Comparison of ENCODE assay signal across 12 cellular contexts in genomic region chr19:17576758-17577532, GRCh38.
DNase-seq lines count a peak whose midpoint lies in the region; ATAC-seq and TF ChIP-seq lines count a peak whose summit lies in the region.
"Had no signal": no experiment of that assay in that cellular context is flagged by ENCODE, and none has a peak within 500 bp of the region (broad histone marks: within the 10 kb centered on the region; RNA-seq: fewer than 3 reads in every experiment).

No MANE protein-coding gene starts in this region.

- in situ Hi-C loops in GM13977 (cut with MboI; ENCODE audit: low pct_unique_long_range_greater_than_20kb, low sequenced_read_pairs, unreplicated experiment), result no loop called here

- H3K27ac ChIP-seq in 22Rv1 (peak overlapping the region; percentile 43), iPS DF 6.9 (ENCODE audit: low read length) (no peak overlapping the region)
- H3K27ac ChIP-seq: adrenal gland, neutrophil, thyroid gland had no signal

- no CpG with 5 or more reads among the region's 41 CpGs for WGBS in iPS DF 6.9 (ENCODE audit: insufficient coverage, insufficient read length)

- peaks cover 6% of the 10 kb centered on the region; the same call in 1 of the 2 replicates for H3K4me1 ChIP-seq in iPS DF 6.9 (ENCODE audit: control insufficient read depth, insufficient read depth, low read length)
- H3K4me1 ChIP-seq: adrenal gland, thyroid gland had no signal

- H3K4me3 ChIP-seq in iPS DF 6.9 (ENCODE audit: low read length), result peak overlapping the region; percentile 3; the same call in 1 of the 2 replicates
- H3K4me3 ChIP-seq: adrenal gland, thyroid gland had no signal

- TF ChIP-seq CTCF in 22Rv1 (IDR thresholded peaks at IDR 0.05) (no peak), GM13977 (IDR thresholded peaks at IDR 0.05; ENCODE audit: extremely low read depth, insufficient read depth, missing control alignments) (no peak)

- H3K9me3 ChIP-seq in iPS DF 6.9 (ENCODE audit: control insufficient read depth, insufficient read depth, low read length), result no peaks in the 10 kb centered on the region
- H3K9me3 ChIP-seq: adrenal gland, neutrophil, thyroid gland had no signal

- ATAC-seq in GM19023 (IDR thresholded peaks at IDR 0.05; ENCODE audit: unreplicated experiment), result no peak
- ATAC-seq in HG03196 (IDR thresholded peaks at IDR 0.05; ENCODE audit: unreplicated experiment), result no peak

- DNase-seq in GM13977 (ENCODE audit: low spot score) (peak; percentile 44), SW480 (ENCODE audit: low spot score) (peak; percentile 46), iPS DF 6.9 (ENCODE audit: low read depth, low spot score) (peak; percentile 92), epidermal melanocyte (ENCODE audit: insufficient read length, low spot score) (no peak), medulla oblongata (ENCODE audit: extremely low spot score) (no peak)
- DNase-seq: NCI-H1694 had no signal

- H3K27me3 ChIP-seq in iPS DF 6.9 (ENCODE audit: control insufficient read depth, insufficient read depth, low read length), result no peaks in the 10 kb centered on the region
- H3K27me3 ChIP-seq: adrenal gland, neutrophil, thyroid gland had no signal

- peaks cover 15% of the 10 kb centered on the region for H3K36me3 ChIP-seq in iPS DF 6.9 (ENCODE audit: control insufficient read depth, insufficient read depth, low read length)

Comparison
In these comparisons a context has a peak if more than half of its experiments do, and no peak if none do; other contexts are left out.
1. DNase-seq: peak in GM13977 (single experiment), SW480 (single experiment) and iPS DF 6.9 (single experiment); none in epidermal melanocyte (single experiment) and medulla oblongata (single experiment).